In genomic region chr18:42509702-42510424, GRCh38 we compare ENCODE assay signal across 13 cellular contexts.
DNase-seq lines count a peak whose midpoint lies in the region; ATAC-seq and TF ChIP-seq lines count a peak whose summit lies in the region.
"Had no signal": no experiment of that assay in that cellular context is flagged by ENCODE, and none has a peak within 500 bp of the region (broad histone marks: within the 10 kb centered on the region; RNA-seq: fewer than 3 reads in every experiment).

No MANE protein-coding gene starts in this region.

- no peaks in the 10 kb centered on the region for H3K36me3 Mint-ChIP-seq in neural progenitor cell
- H3K36me3 Mint-ChIP-seq in activated naive CD4-positive, alpha-beta T cell treated with anti-CD3 and anti-CD28 coated beads, Interleukin-2, amount 50 U/mL, for 72 hours, result peaks cover 0 to 8% of the 10 kb centered on the region in 2 donors

- no peaks in the 10 kb centered on the region for H3K79me2 ChIP-seq in neural progenitor cell (ENCODE audit: low read depth)

- no peak overlapping the region for H3K27ac Mint-ChIP-seq in neural progenitor cell
- H3K27ac Mint-ChIP-seq in activated naive CD4-positive, alpha-beta T cell treated with anti-CD3 and anti-CD28 coated beads, Interleukin-2, amount 50 U/mL, for 72 hours, result no peak overlapping the region
- H3K27ac Mint-ChIP-seq: WTC11 had no signal

- no peak overlapping the region for H2BK5ac ChIP-seq in mesenchymal stem cell (ENCODE audit: low read depth, low read length, poor library complexity, severe bottlenecking)

- H3K27ac ChIP-seq in mesenchymal stem cell (ENCODE audit: low read length, poor library complexity, severe bottlenecking) (peak overlapping the region; percentile 96), neural progenitor cell (no peak overlapping the region)
- H3K27ac ChIP-seq: BLaER1 had no signal

- H3K27me3 Mint-ChIP-seq in neural progenitor cell (ENCODE audit: insufficient read depth, low read depth), result peaks cover 3% of the 10 kb centered on the region

- H3K23ac ChIP-seq in mesenchymal stem cell (ENCODE audit: low read length in 2 of 2), result no peak overlapping the region

- H2BK15ac ChIP-seq in mesenchymal stem cell (ENCODE audit: low read depth, poor library complexity, severe bottlenecking), result no peak overlapping the region

- no peaks in the 10 kb centered on the region for H3K9me3 ChIP-seq in mesenchymal stem cell (ENCODE audit: control insufficient read depth, low read length)
- H3K9me3 ChIP-seq in neural progenitor cell (ENCODE audit: low read depth), result no peaks in the 10 kb centered on the region
- H3K9me3 ChIP-seq: BLaER1 had no signal

- H3K4me1 Mint-ChIP-seq in neural progenitor cell, result peaks cover 14% of the 10 kb centered on the region

- H3K79me1 ChIP-seq in mesenchymal stem cell (replicated peaks; ENCODE audit: low read length, poor library complexity, severe bottlenecking), result no peaks in the 10 kb centered on the region

- no peak for DNase-seq in mesenchymal stem cell
- no peak for DNase-seq in hippocampal formation (lab: John Stamatoyannopoulos, UW)
- DNase-seq in neural progenitor cell (ENCODE audit: low spot score), result no peak
- DNase-seq in activated naive CD4-positive, alpha-beta T cell treated with anti-CD3 and anti-CD28 coated beads, Interleukin-2, amount 50 U/mL, for 72 hours (ENCODE audit: low spot score in 2 of 2), result no peak
- DNase-seq: MM.1S, NCI-H2171 had no signal

- no peak overlapping the region for H3K4me3 Mint-ChIP-seq in neural progenitor cell
- H3K4me3 Mint-ChIP-seq: WTC11 had no signal

- H3K4ac ChIP-seq in mesenchymal stem cell (ENCODE audit: low read depth in 1 of 2, low read length in 2 of 2), result no peak overlapping the region

- no peak overlapping the region for H4K91ac ChIP-seq in mesenchymal stem cell (ENCODE audit: low read length)

- H3K4me2 ChIP-seq in mesenchymal stem cell (ENCODE audit: low read length, poor library complexity, severe bottlenecking) (no peak overlapping the region), neural progenitor cell (no peak overlapping the region)
- H3K4me2 ChIP-seq: BLaER1 had no signal

- no peaks in the 10 kb centered on the region for H3K27me3 ChIP-seq in mesenchymal stem cell (ENCODE audit: control insufficient read depth in 1 of 2, insufficient read depth in 1 of 2, low read length in 2 of 2)
- no peaks in the 10 kb centered on the region for H3K27me3 ChIP-seq in neural progenitor cell
- H3K27me3 ChIP-seq: BLaER1 had no signal

- peak; percentile 73 for ATAC-seq in GM19025 (IDR thresholded peaks at IDR 0.05; ENCODE audit: low read depth, unreplicated experiment)
- peak; percentile 61 for ATAC-seq in HG02588 (IDR thresholded peaks at IDR 0.05; ENCODE audit: unreplicated experiment)
- ATAC-seq in HG03342 (IDR thresholded peaks at IDR 0.05; ENCODE audit: unreplicated experiment), result peak; percentile 91
- no peak for ATAC-seq in GM18502 (IDR thresholded peaks at IDR 0.05; ENCODE audit: poor library complexity, unreplicated experiment)
- no peak for ATAC-seq in activated naive CD4-positive, alpha-beta T cell treated with anti-CD3 and anti-CD28 coated beads, Interleukin-2, amount 50 U/mL, for 72 hours
- ATAC-seq: SK-N-SH treated with all-trans-retinoic acid at 6 μM for 48 hours, WTC11 had no signal

- H2BK120ac ChIP-seq in mesenchymal stem cell (ENCODE audit: low read depth, low read length), result no peak overlapping the region

- no peaks in the 10 kb centered on the region for H4K20me1 ChIP-seq in neural progenitor cell (ENCODE audit: low read depth)
- H4K20me1 ChIP-seq: BLaER1 had no signal

- no peak overlapping the region for H4K8ac ChIP-seq in mesenchymal stem cell (ENCODE audit: low read length)

- no peak overlapping the region for H3K14ac ChIP-seq in mesenchymal stem cell (ENCODE audit: low read length in 2 of 2)

- H3K4me3 ChIP-seq in mesenchymal stem cell (ENCODE audit: insufficient read depth in 1 of 2, low read depth in 1 of 2, low read length in 2 of 2) (no peak overlapping the region), neural progenitor cell (no peak overlapping the region)
- H3K4me3 ChIP-seq: BLaER1 had no signal

- no peaks in the 10 kb centered on the region for H3F3A ChIP-seq in neural progenitor cell (ENCODE audit: low read depth)

- WGBS in mesenchymal stem cell, result no CpG with 5 or more reads among the region's 1 CpG

- H3K4me1 ChIP-seq in mesenchymal stem cell (ENCODE audit: control insufficient read depth, insufficient read depth, low read depth, low read length) (no peaks in the 10 kb centered on the region), neural progenitor cell (no peaks in the 10 kb centered on the region)
- H3K4me1 ChIP-seq: BLaER1 had no signal

- TF ChIP-seq CTCF in neural progenitor cell (IDR thresholded peaks at IDR 0.05), result no peak

- H3K36me3 ChIP-seq in mesenchymal stem cell (ENCODE audit: control insufficient read depth in 1 of 2, insufficient read depth in 2 of 2, low read depth in 1 of 2, low read length in 2 of 2), result no peaks in the 10 kb centered on the region
- H3K36me3 ChIP-seq in neural progenitor cell, result no peaks in the 10 kb centered on the region
- H3K36me3 ChIP-seq: BLaER1 had no signal

- H3K9me3 Mint-ChIP-seq in neural progenitor cell, result peaks cover 8% of the 10 kb centered on the region
- H3K9me3 Mint-ChIP-seq in activated naive CD4-positive, alpha-beta T cell treated with anti-CD3 and anti-CD28 coated beads, Interleukin-2, amount 50 U/mL, for 72 hours, result peaks cover 28 to 35% of the 10 kb centered on the region in 2 donors

- H2AFZ ChIP-seq in mesenchymal stem cell (ENCODE audit: low read depth, low read length), result no peak overlapping the region
- H2AFZ ChIP-seq in neural progenitor cell (replicated peaks), result no peak overlapping the region

- H2AK5ac ChIP-seq in mesenchymal stem cell (ENCODE audit: low read length, severe bottlenecking), result no peak overlapping the region

- H2BK12ac ChIP-seq in mesenchymal stem cell (ENCODE audit: low read length in 2 of 2), result no peak overlapping the region

- H3K18ac ChIP-seq in mesenchymal stem cell (ENCODE audit: low read depth in 1 of 2, low read length in 2 of 2), result no peak overlapping the region

- H3K9ac ChIP-seq in mesenchymal stem cell (ENCODE audit: low read length) (no peak overlapping the region), neural progenitor cell (no peak overlapping the region)
- H3K9ac ChIP-seq: BLaER1 had no signal

Comparison
In these comparisons a context has a peak if more than half of its experiments do, and no peak if none do; other contexts are left out.
1. ATAC-seq: peak in GM19025 (single experiment), HG02588 (single experiment) and HG03342 (single experiment); none in GM18502 (single experiment) and activated naive CD4-positive, alpha-beta T cell treated with anti-CD3 and anti-CD28 coated beads, Interleukin-2, amount 50 U/mL, for 72 hours (0 of 2).